ENCODE assay signal across 8 cellular contexts in the genomic region with DNA sequence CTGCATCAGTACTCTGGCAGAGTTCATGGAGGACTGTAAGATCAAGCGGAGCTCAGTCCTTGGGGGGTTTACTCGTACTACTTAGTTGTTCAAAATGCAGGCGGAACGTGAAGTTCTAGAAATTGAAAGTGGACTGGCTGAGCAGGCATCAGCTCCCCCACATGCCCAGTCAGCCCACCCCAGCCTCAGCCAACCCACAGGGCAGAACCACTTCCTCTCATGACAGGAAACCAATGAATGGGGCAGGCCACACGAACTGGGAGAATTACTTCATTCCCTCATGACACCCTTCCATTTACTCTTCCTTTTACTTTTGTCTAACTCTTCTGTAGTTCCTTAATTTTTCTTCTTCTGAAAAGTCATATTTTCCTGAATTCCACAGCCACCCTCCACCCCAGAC.
DNase-seq lines count a peak whose midpoint lies in the region; ATAC-seq lines count a peak whose summit lies in the region.

No MANE protein-coding gene starts in this region.

- peak; percentile 3 to 5 for DNase-seq in activated CD8-positive, alpha-beta memory T cell treated with anti-CD3 and anti-CD28 coated beads for 4 hours (ENCODE audit: low read depth in 2 of 2)
- DNase-seq in activated CD8-positive, alpha-beta memory T cell treated with anti-CD3 and anti-CD28 coated beads for 24 hours = no peak
- peak; percentile 55 for DNase-seq in activated CD8-positive, alpha-beta memory T cell treated with anti-CD3 and anti-CD28 coated beads, Interleukin-2, amount 50 U/mL, for 48 hours
- peak; percentile 3 for DNase-seq in stimulated activated CD8-positive, alpha-beta memory T cell treated with anti-CD3 and anti-CD28 coated beads, Interleukin-12 subunit alpha, Interleukin-12 subunit beta, amount 100 ng/mL, for 1 hour (ENCODE audit: low read depth)
- DNase-seq in LoVo (ENCODE audit: low spot score) (no peak), HK-2 (ENCODE audit: unreplicated experiment) (no peak)
- DNase-seq in effector CD4-positive, alpha-beta T cell = no peak

- ATAC-seq in HG03095 (IDR thresholded peaks at IDR 0.05; ENCODE audit: unreplicated experiment) = peak; percentile 53

Comparison
In these comparisons a context has a peak if more than half of its experiments do, and no peak if none do; other contexts are left out.
1. DNase-seq: peak in activated CD8-positive, alpha-beta memory T cell treated with anti-CD3 and anti-CD28 coated beads for 4 hours (2 of 2), activated CD8-positive, alpha-beta memory T cell treated with anti-CD3 and anti-CD28 coated beads, Interleukin-2, amount 50 U/mL, for 48 hours (single experiment) and stimulated activated CD8-positive, alpha-beta memory T cell treated with anti-CD3 and anti-CD28 coated beads, Interleukin-12 subunit alpha, Interleukin-12 subunit beta, amount 100 ng/mL, for 1 hour (single experiment); none in activated CD8-positive, alpha-beta memory T cell treated with anti-CD3 and anti-CD28 coated beads for 24 hours (single experiment), LoVo (single experiment), HK-2 (single experiment) and effector CD4-positive, alpha-beta T cell (single experiment).